In genomic region chr13:23321534-23322241, GRCh38 we compare ENCODE assay signal across 8 cellular contexts.
A peak's percentile ranks its signal among the peaks of the same experiment; 100 is the strongest.
DNase-seq lines count a peak whose midpoint lies in the region; ATAC-seq and TF ChIP-seq lines count a peak whose summit lies in the region.

No MANE protein-coding gene starts in this region.

- ATAC-seq in GM18868 (IDR thresholded peaks at IDR 0.05; ENCODE audit: unreplicated experiment) (peak; percentile 72), HG03060 (IDR thresholded peaks at IDR 0.05; ENCODE audit: low read depth, unreplicated experiment) (peak; percentile 63), heart left ventricle (peak; percentile 39 to 95 (median 84))
- peak; percentile 70 for ATAC-seq in stimulated activated naive CD8-positive, alpha-beta T cell treated with anti-CD3 and anti-CD28 coated beads, Interleukin-15, Interleukin-2, amounts not matched to agents 100 U/mL and 50 U/mL, for 24 hours

- H3K4me3 ChIP-seq in WI38 (ENCODE audit: low read depth, low read length) (peak overlapping the region; percentile 39), heart left ventricle (peak overlapping the region in 8 of 12 donors; percentile 11 to 43 (median 22))

- peak overlapping the region in 6 of 12 donors; percentile 2 to 63 (median 38) for H3K27ac ChIP-seq in heart left ventricle

- H3K27me3 ChIP-seq in heart left ventricle = no peaks in the 10 kb centered on the region

- H3K9me3 ChIP-seq in heart left ventricle = no peaks in the 10 kb centered on the region

- TF ChIP-seq POLR2A in heart left ventricle (IDR thresholded peaks at IDR 0.05) = no peak

- 43 to 61% (median 51%) methylated on average over 6 of the region's 6 CpGs for WGBS in heart left ventricle, 4 donors

- DNase-seq in ACHN (peak; percentile 93), heart left ventricle (peak; percentile 32 to 79 (median 64)), NCI-H524 (lab: John Stamatoyannopoulos, UW) (no peak), 8988T (no peak)
- DNase-seq in stimulated activated naive CD8-positive, alpha-beta T cell treated with anti-CD3 and anti-CD28 coated beads, Interleukin-15, Interleukin-2, amounts not matched to agents 100 U/mL and 50 U/mL, for 24 hours = no peak

- intact Hi-C loops in heart left ventricle (cut with DNase I) = loop anchor here in 1 of 10 donors (10.0 kb wide), 1 partner anchor 517 kb away; no protein-coding TSS in a partner anchor

- H3K4me1 ChIP-seq in heart left ventricle = peaks cover 0 to 32% (median 9%) of the 10 kb centered on the region in 12 donors

- H3K36me3 ChIP-seq in heart left ventricle = peaks cover 0 to 10% (median 0%) of the 10 kb centered on the region in 9 donors

- in situ Hi-C loops in ACHN (cut with HindIII; ENCODE audit: low pct_ligation_motif_present, low pct_unique_long_range_greater_than_20kb, low sequenced_read_pairs) = no loop called here

- TF ChIP-seq CTCF in WI38 (IDR thresholded peaks at IDR 0.05; ENCODE audit: low read depth, low read length) = no peak
- TF ChIP-seq CTCF in heart left ventricle (IDR thresholded peaks at IDR 0.05) = no peak

Comparison
In these comparisons a context has a peak if more than half of its experiments do, and no peak if none do; other contexts are left out.
1. DNase-seq: peak in ACHN (single experiment) and heart left ventricle (5 of 5); none in stimulated activated naive CD8-positive, alpha-beta T cell treated with anti-CD3 and anti-CD28 coated beads, Interleukin-15, Interleukin-2, amounts not matched to agents 100 U/mL and 50 U/mL, for 24 hours (single experiment), NCI-H524 (0 of 2) and 8988T (single experiment).
2. Peak in every context shown above with its lines, with median percentiles within 50 percentile points of each other: ATAC-seq.